11 cellular contexts compared by ENCODE assay signal in the genomic region with DNA sequence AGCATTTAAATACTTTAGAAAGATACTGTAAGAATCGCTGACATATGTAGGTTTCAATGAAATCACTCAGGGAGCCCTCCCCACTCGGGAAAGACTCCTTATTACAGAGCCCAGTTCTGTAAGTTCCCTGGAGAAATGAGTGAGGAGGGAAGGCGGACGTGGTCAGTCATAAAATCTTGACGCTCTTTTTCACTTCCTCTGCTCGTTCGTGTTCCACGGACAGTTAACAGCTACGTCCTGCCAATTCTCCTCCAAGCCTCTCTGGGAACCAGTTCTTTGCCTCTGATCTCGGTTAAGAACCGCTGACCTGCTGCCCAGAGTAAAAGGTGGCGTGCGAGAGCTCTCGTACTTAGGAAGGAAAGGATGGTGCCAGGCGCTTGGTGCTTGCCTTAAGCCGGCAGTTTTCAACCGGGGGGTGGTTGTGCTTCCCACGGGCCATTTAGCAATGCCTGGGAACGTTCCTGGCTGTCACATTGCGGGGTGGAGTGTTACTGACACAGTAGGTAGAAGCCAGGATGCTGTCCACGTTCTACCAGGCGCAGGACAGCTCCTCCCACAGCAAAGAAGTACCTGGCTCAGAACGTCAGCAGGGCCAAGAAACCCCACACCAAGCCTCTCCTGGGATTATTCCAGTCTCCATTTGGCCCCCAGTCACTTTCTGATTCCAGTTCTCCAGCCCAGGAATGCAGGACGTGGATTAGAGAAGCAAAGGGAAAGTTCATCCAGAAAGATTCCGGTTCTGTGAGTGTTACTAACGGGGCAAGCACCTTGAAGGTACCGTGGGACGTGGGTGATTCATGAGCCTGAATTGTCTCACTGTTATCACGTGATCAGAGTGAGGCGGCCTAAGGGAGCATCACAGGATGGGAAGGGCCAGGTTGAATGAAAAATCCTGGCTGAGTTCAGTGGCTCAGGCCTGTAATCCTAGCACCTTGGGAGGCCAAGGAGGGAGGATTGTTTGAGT.
DNase-seq lines count a peak whose midpoint lies in the region; ATAC-seq and TF ChIP-seq lines count a peak whose summit lies in the region.
"Had no signal": no experiment of that assay in that cellular context is flagged by ENCODE, and none has a peak within 500 bp of the region (broad histone marks: within the 10 kb centered on the region; RNA-seq: fewer than 3 reads in every experiment).

No MANE protein-coding gene starts in this region.

- H3K27me3 ChIP-seq in heart left ventricle = no peaks in the 10 kb centered on the region
- H3K27me3 ChIP-seq in gastrocnemius medialis = no peaks in the 10 kb centered on the region

- H3K4me1 ChIP-seq in heart left ventricle = peaks cover 0 to 29% (median 16%) of the 10 kb centered on the region in 12 donors
- H3K4me1 ChIP-seq in gastrocnemius medialis = peaks cover 35 to 38% of the 10 kb centered on the region in 2 donors

- H3K27ac Mint-ChIP-seq in WTC11 = peak overlapping the region; percentile 88
- H3K27ac Mint-ChIP-seq: activated CD8-positive, alpha-beta T cell treated with anti-CD3 and anti-CD28 coated beads, Interleukin-2, amount 10 ng/mL, durations not matched to agents 7 days and 5 days had no signal

- H3K36me3 ChIP-seq in heart left ventricle (peaks cover 0 to 4% (median 0%) of the 10 kb centered on the region in 9 donors), gastrocnemius medialis (no peaks in the 10 kb centered on the region)

- peaks cover 3% of the 10 kb centered on the region for H3K36me3 Mint-ChIP-seq in WTC11

- ATAC-seq in WTC11 = no peak
- ATAC-seq in heart left ventricle = peak; percentile 40 to 70 (median 57)
- peak; percentile 78 for ATAC-seq in gastrocnemius medialis
- no peak for ATAC-seq in GM19463 (IDR thresholded peaks at IDR 0.05; ENCODE audit: unreplicated experiment)
- ATAC-seq in HG02642 (IDR thresholded peaks at IDR 0.05; ENCODE audit: poor library complexity, unreplicated experiment) = no peak
- ATAC-seq: activated CD8-positive, alpha-beta T cell treated with anti-CD3 and anti-CD28 coated beads, Interleukin-2, amount 10 ng/mL, durations not matched to agents 7 days and 5 days had no signal

- H3K9me3 ChIP-seq in heart left ventricle (no peaks in the 10 kb centered on the region), gastrocnemius medialis (no peaks in the 10 kb centered on the region)
- H3K9me3 ChIP-seq: mucosa of descending colon had no signal

- TF ChIP-seq CTCF in WTC11 (IDR thresholded peaks at IDR 0.05) (no peak), heart left ventricle (IDR thresholded peaks at IDR 0.05) (no peak), gastrocnemius medialis (IDR thresholded peaks at IDR 0.05 in 4 of 5, conservative IDR thresholded peaks at IDR 0.05 in 1 of 5) (peak in 2 of 5 experiments; percentile 11)

- in situ Hi-C loops in gastrocnemius medialis (cut with MboI; ENCODE audit: low sequenced_read_pairs in 4 of 4) = no loop called here

- no peak overlapping the region for H3K4me3 Mint-ChIP-seq in WTC11
- H3K4me3 Mint-ChIP-seq: activated CD8-positive, alpha-beta T cell treated with anti-CD3 and anti-CD28 coated beads, Interleukin-2, amount 10 ng/mL, durations not matched to agents 7 days and 5 days had no signal

- H3K4me3 ChIP-seq in heart left ventricle (peak overlapping the region in 7 of 12 donors; percentile 0 to 36 (median 5)), gastrocnemius medialis (peak overlapping the region; percentile 24 to 55 (median 42))
- H3K4me3 ChIP-seq: dorsolateral prefrontal cortex, mucosa of descending colon had no signal

- WGBS in heart left ventricle, 4 donors = 49 to 58% (median 53%) methylated on average over 28 to 30 of the region's 30 CpGs

- POLR2A ChIA-PET in WTC11 (lab: Charles Lee) = interaction anchor here (0.6 kb wide), 1 partner anchor 21 kb away, joined by 3 read pairs; no protein-coding TSS in a partner anchor

- peak overlapping the region; percentile 48 to 82 (median 66) for H3K27ac ChIP-seq in heart left ventricle
- peak overlapping the region; percentile 92 to 99 (median 96) for H3K27ac ChIP-seq in gastrocnemius medialis

- DNase-seq in Daoy (ENCODE audit: low read depth) = peak; percentile 86
- no peak for DNase-seq in WTC11 (ENCODE audit: low spot score)
- peak in 2 of 5 donors; percentile 21 to 52 for DNase-seq in heart left ventricle
- peak; percentile 90 to 97 for DNase-seq in gastrocnemius medialis
- no peak for DNase-seq in activated CD4-positive, alpha-beta T cell treated with anti-CD3 and anti-CD28 coated beads, Interleukin-2, amount 50 U/mL, for 48 hours
- no peak for DNase-seq in activated CD4-positive, CD25-positive, alpha-beta regulatory T cell (lab: John Stamatoyannopoulos, UW)
- DNase-seq: activated CD8-positive, alpha-beta T cell treated with anti-CD3 and anti-CD28 coated beads, Interleukin-2, amount 10 ng/mL, durations not matched to agents 7 days and 5 days had no signal

- H3K27me3 Mint-ChIP-seq in WTC11 (ENCODE audit: low read depth) = no peaks in the 10 kb centered on the region

- intact Hi-C loops in heart left ventricle (cut with DNase I) (loop anchor here in 1 of 10 donors (10.0 kb wide), 1 partner anchor 185 kb away; no protein-coding TSS in a partner anchor), gastrocnemius medialis (cut with DNase I; ENCODE audit: low total_unique reads) (loop anchor here (1.0 kb wide), 3 partner anchors 32 to 126 kb away; no protein-coding TSS in a partner anchor)

- CTCF ChIA-PET in WTC11 (lab: Charles Lee) = interaction anchor here (2.1 kb wide), 1 partner anchor 111 kb away, joined by 6 read pairs; a partner anchor contains a TSS

- no peak for TF ChIP-seq POLR2A in heart left ventricle (IDR thresholded peaks at IDR 0.05)
- TF ChIP-seq POLR2A in gastrocnemius medialis (IDR thresholded peaks at IDR 0.05) = peak; percentile 69 to 75

- H3K4me1 Mint-ChIP-seq in WTC11 = peaks cover 2% of the 10 kb centered on the region; the same call in 1 of the 2 replicates

- H3K9me3 Mint-ChIP-seq in WTC11 = 0 out of 2 replicates have a peak, but pooled peaks cover 3% of the 10 kb centered on the region

TF ChIP-seq in WTC11, 78 proteins besides CTCF, POLR2A, EP300 and RAD21 (continues in another document):
- TF ChIP-seq TEAD1 (CRISPR knock-in tag; IDR thresholded peaks at IDR 0.05) = no peak
- no peak for TF ChIP-seq ZNF263 (CRISPR knock-in tag; IDR thresholded peaks at IDR 0.05; ENCODE audit: low read depth)
- TF ChIP-seq, protein P1, sequence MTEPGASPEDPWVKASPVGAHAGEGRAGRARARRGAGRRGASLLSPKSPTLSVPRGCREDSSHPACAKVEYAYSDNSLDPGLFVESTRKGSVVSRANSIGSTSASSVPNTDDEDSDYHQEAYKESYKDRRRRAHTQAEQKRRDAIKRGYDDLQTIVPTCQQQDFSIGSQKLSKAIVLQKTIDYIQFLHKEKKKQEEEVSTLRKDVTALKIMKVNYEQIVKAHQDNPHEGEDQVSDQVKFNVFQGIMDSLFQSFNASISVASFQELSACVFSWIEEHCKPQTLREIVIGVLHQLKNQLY (CRISPR knock-in tag; IDR thresholded peaks at IDR 0.05) = no peak
- TF ChIP-seq JAZF1 (CRISPR knock-in tag; IDR thresholded peaks at IDR 0.05) = no peak
- no peak for TF ChIP-seq ZNF396 (CRISPR knock-in tag; IDR thresholded peaks at IDR 0.05; ENCODE audit: borderline replicate concordance)
- TF ChIP-seq, protein P2, sequence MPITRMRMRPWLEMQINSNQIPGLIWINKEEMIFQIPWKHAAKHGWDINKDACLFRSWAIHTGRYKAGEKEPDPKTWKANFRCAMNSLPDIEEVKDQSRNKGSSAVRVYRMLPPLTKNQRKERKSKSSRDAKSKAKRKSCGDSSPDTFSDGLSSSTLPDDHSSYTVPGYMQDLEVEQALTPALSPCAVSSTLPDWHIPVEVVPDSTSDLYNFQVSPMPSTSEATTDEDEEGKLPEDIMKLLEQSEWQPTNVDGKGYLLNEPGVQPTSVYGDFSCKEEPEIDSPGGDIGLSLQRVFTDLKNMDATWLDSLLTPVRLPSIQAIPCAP (CRISPR knock-in tag; IDR thresholded peaks at IDR 0.05) = no peak
- TF ChIP-seq EMX1 (CRISPR knock-in tag; IDR thresholded peaks at IDR 0.05) = no peak
- TF ChIP-seq, protein P3, sequence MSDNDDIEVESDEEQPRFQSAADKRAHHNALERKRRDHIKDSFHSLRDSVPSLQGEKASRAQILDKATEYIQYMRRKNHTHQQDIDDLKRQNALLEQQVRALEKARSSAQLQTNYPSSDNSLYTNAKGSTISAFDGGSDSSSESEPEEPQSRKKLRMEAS (CRISPR knock-in tag; IDR thresholded peaks at IDR 0.05) = no peak
- TF ChIP-seq, protein P4, sequence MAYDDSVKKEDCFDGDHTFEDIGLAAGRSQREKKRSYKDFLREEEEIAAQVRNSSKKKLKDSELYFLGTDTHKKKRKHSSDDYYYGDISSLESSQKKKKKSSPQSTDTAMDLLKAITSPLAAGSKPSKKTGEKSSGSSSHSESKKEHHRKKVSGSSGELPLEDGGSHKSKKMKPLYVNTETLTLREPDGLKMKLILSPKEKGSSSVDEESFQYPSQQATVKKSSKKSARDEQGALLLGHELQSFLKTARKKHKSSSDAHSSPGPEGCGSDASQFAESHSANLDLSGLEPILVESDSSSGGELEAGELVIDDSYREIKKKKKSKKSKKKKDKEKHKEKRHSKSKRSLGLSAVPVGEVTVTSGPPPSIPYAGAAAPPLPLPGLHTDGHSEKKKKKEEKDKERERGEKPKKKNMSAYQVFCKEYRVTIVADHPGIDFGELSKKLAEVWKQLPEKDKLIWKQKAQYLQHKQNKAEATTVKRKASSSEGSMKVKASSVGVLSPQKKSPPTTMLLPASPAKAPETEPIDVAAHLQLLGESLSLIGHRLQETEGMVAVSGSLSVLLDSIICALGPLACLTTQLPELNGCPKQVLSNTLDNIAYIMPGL (CRISPR knock-in tag; IDR thresholded peaks at IDR 0.05) = no peak

Comparison
In these comparisons a context has a peak if more than half of its experiments do, and no peak if none do; other contexts are left out.
1. DNase-seq: peak in Daoy (single experiment) and gastrocnemius medialis (2 of 2); none in WTC11 (single experiment), activated CD4-positive, alpha-beta T cell treated with anti-CD3 and anti-CD28 coated beads, Interleukin-2, amount 50 U/mL, for 48 hours (0 of 2) and activated CD4-positive, CD25-positive, alpha-beta regulatory T cell (0 of 4).
2. ATAC-seq: peak in heart left ventricle (4 of 4) and gastrocnemius medialis (2 of 2); none in WTC11 (single experiment), GM19463 (single experiment) and HG02642 (single experiment).
3. POLR2A ChIP-seq: peak in gastrocnemius medialis (2 of 2); none in heart left ventricle (0 of 2).